In the genomic region with DNA sequence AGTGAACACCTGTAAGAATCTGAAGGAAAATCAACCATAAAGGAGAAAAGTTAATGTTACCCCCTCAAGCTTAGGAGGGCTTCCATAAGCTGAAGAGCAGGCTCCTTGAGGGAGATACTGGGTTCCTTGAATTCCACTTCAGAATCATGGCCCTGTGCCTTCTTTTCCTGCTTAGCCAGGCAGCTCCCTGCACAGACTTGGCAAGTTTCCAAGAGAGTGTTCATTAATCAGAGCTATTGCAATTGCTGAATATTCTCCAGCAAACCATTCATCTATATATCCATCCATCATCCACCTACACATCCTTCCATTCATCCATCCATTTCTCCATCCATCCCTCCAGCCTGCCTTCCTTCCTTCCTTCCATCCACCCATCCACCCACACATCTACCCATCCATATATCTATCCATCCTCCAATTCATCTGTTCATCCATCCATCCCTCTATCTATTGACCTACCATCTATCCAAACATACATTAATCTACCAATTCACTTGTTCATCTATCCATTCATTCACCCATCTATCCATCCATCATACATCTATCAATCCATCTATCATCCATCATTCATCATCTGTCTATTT, we compare ENCODE assay signal across 14 cellular contexts.
"Had no signal": no experiment of that assay in that cellular context is flagged by ENCODE, and none has a peak within 500 bp of the region (broad histone marks: within the 10 kb centered on the region; RNA-seq: fewer than 3 reads in every experiment).

No MANE protein-coding gene starts in this region.

- H3K4me3 Mint-ChIP-seq: naive B cell had no signal

- ATAC-seq: activated T-helper 17 cell treated with anti-CD3 and anti-CD28 coated beads, Interleukin-2, amount 50 U/mL, for 72 hours; body of pancreas; esophagus mucosa had no signal

- DNase-seq: activated CD4-positive, alpha-beta T cell treated with anti-CD3 and anti-CD28 coated beads, Interleukin-2, amount 50 U/mL, for 1 hour; activated naive CD4-positive, alpha-beta T cell treated with anti-CD3 and anti-CD28 coated beads, Interleukin-2, amount 50 U/mL, for 16 hours; activated T-cell treated with anti-CD3 and anti-CD28 coated beads for 4 hours; body of pancreas; cerebellar nuclear complex; glutamatergic neuron; naive B cell; stomach had no signal

- H3K27me3 Mint-ChIP-seq: naive B cell had no signal

- H3K9me3 Mint-ChIP-seq: activated T-helper 17 cell treated with anti-CD3 and anti-CD28 coated beads, Interleukin-2, amount 50 U/mL, for 72 hours; naive B cell had no signal

- H3K4me3 ChIP-seq: adrenal gland, body of pancreas, dorsolateral prefrontal cortex, skin epidermis, stomach, thoracic aorta had no signal

- H3K27ac Mint-ChIP-seq: activated T-helper 17 cell treated with anti-CD3 and anti-CD28 coated beads, Interleukin-2, amount 50 U/mL, for 72 hours; naive B cell had no signal

- H3K36me3 ChIP-seq: adrenal gland, stomach, thoracic aorta had no signal

- H3K9me3 ChIP-seq: adrenal gland, body of pancreas, stomach, thoracic aorta had no signal

- H3K27ac ChIP-seq: adrenal gland, body of pancreas, dorsolateral prefrontal cortex, skin epidermis, stomach, thoracic aorta had no signal

- H3K4me1 Mint-ChIP-seq: activated T-helper 17 cell treated with anti-CD3 and anti-CD28 coated beads, Interleukin-2, amount 50 U/mL, for 72 hours had no signal

- H3K36me3 Mint-ChIP-seq: naive B cell had no signal

- H3K27me3 ChIP-seq: adrenal gland, body of pancreas, stomach had no signal
